Comparison of ENCODE assay signal across 9 cellular contexts in genomic region chr17:8122391-8122922, GRCh38.
DNase-seq lines count a peak whose midpoint lies in the region; ATAC-seq lines count a peak whose summit lies in the region.
"Had no signal": no experiment of that assay in that cellular context is flagged by ENCODE, and none has a peak within 500 bp of the region (broad histone marks: within the 10 kb centered on the region; RNA-seq: fewer than 3 reads in every experiment).

No MANE protein-coding gene starts in this region.

- no peaks in the 10 kb centered on the region for H3K9me3 Mint-ChIP-seq in stimulated activated naive B cell treated with anti-CD40 and anti-IgM and Interleukin-4, amounts not matched to agents 10 μg/mL and 1 μg/mL and 100 μg/mL, for 72 hours

- H3K4me1 Mint-ChIP-seq in stimulated activated naive B cell treated with anti-CD40 and anti-IgM and Interleukin-4, amounts not matched to agents 10 μg/mL and 1 μg/mL and 100 μg/mL, for 72 hours, result peaks cover 71 to 89% of the 10 kb centered on the region in 2 donors

- peaks cover 52 to 74% of the 10 kb centered on the region in 2 donors for H3K27me3 Mint-ChIP-seq in stimulated activated naive B cell treated with anti-CD40 and anti-IgM and Interleukin-4, amounts not matched to agents 10 μg/mL and 1 μg/mL and 100 μg/mL, for 72 hours

- H3K4me3 Mint-ChIP-seq in stimulated activated naive B cell treated with anti-CD40 and anti-IgM and Interleukin-4, amounts not matched to agents 10 μg/mL and 1 μg/mL and 100 μg/mL, for 72 hours, result peak overlapping the region; percentile 87 to 89

- H3K36me3 ChIP-seq in ACC112 (ENCODE audit: insufficient read depth, low read length) (no peaks in the 10 kb centered on the region), iPS DF 6.9 (ENCODE audit: control insufficient read depth, insufficient read depth, low read length) (no peaks in the 10 kb centered on the region; the same call in 1 of the 2 replicates)

- DNase-seq in HCEC 1CT (peak; percentile 45), iPS DF 6.9 (ENCODE audit: low read depth, low spot score) (no peak), inferior parietal cortex (ENCODE audit: extremely low spot score) (no peak), NCI-H510A treated with DMSO at 0.1 percent for 48 hours (lab: John Stamatoyannopoulos, UW) (no peak)
- DNase-seq in activated T-cell treated with anti-CD3 and anti-CD28 coated beads, Interleukin-2, amount 50 U/mL, for 48 hours, result peak; percentile 52 to 54
- no peak for DNase-seq in stimulated activated naive B cell treated with anti-CD40 and anti-IgM and Interleukin-4, amounts not matched to agents 10 μg/mL and 1 μg/mL and 100 μg/mL, for 72 hours

- peak overlapping the region; percentile 1; the same call in 1 of the 2 replicates for H3K27ac ChIP-seq in ACC112 (ENCODE audit: low read depth, low read length)
- no peak overlapping the region for H3K27ac ChIP-seq in iPS DF 6.9 (ENCODE audit: low read length)

- H3K4me3 ChIP-seq in ACC112 (ENCODE audit: low read depth, low read length) (peak overlapping the region; percentile 80), iPS DF 6.9 (ENCODE audit: low read length) (peak overlapping the region; percentile 73; the same call in 1 of the 2 replicates)
- H3K4me3 ChIP-seq: mucosa of descending colon had no signal

- peak overlapping the region; percentile 77 for H2AFZ ChIP-seq in ACC112 (ENCODE audit: low read length, unreplicated experiment)

- H3K27me3 ChIP-seq in ACC112 (ENCODE audit: insufficient read depth, low read length) (no peaks in the 10 kb centered on the region), iPS DF 6.9 (ENCODE audit: control insufficient read depth, insufficient read depth, low read length) (peaks cover 38% of the 10 kb centered on the region)

- H3K9me3 ChIP-seq in iPS DF 6.9 (ENCODE audit: control insufficient read depth, insufficient read depth, low read length), result no peaks in the 10 kb centered on the region
- H3K9me3 ChIP-seq: mucosa of descending colon had no signal

- peak overlapping the region; percentile 59 for H3K27ac Mint-ChIP-seq in stimulated activated naive B cell treated with anti-CD40 and anti-IgM and Interleukin-4, amounts not matched to agents 10 μg/mL and 1 μg/mL and 100 μg/mL, for 72 hours

- H3K79me2 ChIP-seq in ACC112 (ENCODE audit: control insufficient read depth, insufficient read depth, low read length, unreplicated experiment), result no peaks in the 10 kb centered on the region

- H3K36me3 Mint-ChIP-seq in stimulated activated naive B cell treated with anti-CD40 and anti-IgM and Interleukin-4, amounts not matched to agents 10 μg/mL and 1 μg/mL and 100 μg/mL, for 72 hours, result peaks cover 12 to 27% of the 10 kb centered on the region in 2 donors

- no peak for ATAC-seq in stimulated activated naive B cell treated with anti-CD40 and anti-IgM and Interleukin-4, amounts not matched to agents 10 μg/mL and 1 μg/mL and 100 μg/mL, for 72 hours (replicated peaks)
- ATAC-seq in GM18870 (IDR thresholded peaks at IDR 0.05; ENCODE audit: unreplicated experiment), result no peak

- no CpG with 5 or more reads among the region's 31 CpGs for WGBS in iPS DF 6.9 (ENCODE audit: insufficient coverage, insufficient read length)

- H3K4me1 ChIP-seq in ACC112 (ENCODE audit: control insufficient read depth, insufficient read depth, low read length, unreplicated experiment) (peaks cover 12% of the 10 kb centered on the region), iPS DF 6.9 (ENCODE audit: control insufficient read depth, insufficient read depth, low read length) (0 out of 2 replicates have a peak, but pooled peaks cover 3% of the 10 kb centered on the region)

Comparison
In these comparisons a context has a peak if more than half of its experiments do, and no peak if none do; other contexts are left out.
1. DNase-seq: peak in HCEC 1CT (single experiment) and activated T-cell treated with anti-CD3 and anti-CD28 coated beads, Interleukin-2, amount 50 U/mL, for 48 hours (2 of 2); none in iPS DF 6.9 (single experiment), stimulated activated naive B cell treated with anti-CD40 and anti-IgM and Interleukin-4, amounts not matched to agents 10 μg/mL and 1 μg/mL and 100 μg/mL, for 72 hours (single experiment), inferior parietal cortex (single experiment) and NCI-H510A treated with DMSO at 0.1 percent for 48 hours (single experiment).